In the genomic region with DNA sequence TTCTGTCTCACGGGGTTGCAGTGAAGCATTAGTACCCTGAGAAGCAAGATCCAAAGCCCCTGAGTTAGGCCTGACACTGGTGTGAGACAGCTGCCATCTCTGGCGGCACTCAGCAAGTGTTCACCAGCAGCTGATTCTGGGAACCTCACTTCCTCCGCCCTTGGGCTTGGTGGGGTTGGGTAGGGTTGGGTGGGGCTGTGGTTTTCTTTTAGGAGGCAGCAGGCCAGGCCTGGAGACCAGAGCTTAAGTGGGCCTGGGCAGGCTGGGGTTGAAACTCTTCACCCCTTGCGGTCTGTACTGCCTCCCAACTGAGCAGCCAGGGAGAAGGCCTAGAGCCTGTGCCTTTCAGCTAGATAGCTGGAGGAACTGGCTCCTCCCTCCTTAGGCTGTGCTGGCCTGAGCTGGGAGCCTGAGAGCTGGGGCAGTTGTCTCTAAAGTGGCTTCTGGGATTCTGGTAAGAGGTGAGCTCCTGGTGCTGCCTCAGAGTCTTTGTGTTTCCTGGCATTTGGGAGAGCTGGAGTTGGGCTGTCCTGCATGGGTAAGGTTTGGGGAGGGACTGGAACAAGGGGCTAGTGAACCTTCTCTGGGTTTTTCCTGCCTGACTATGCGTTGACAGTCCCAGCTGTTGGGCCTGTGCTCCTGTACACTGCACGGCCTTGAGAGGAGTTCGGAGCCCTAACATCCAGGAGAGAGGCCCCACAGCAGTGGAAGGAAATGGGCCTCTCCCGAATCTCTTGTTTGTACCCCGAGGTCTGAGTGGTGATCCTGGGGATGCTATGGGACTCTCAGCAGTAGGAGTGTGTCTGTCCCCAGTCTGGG, we compare ENCODE assay signal across 8 cellular contexts. TPM values are rescaled to one million over a fixed set of nuclear protein-coding genes. Genes with fewer than 3 reads are reported as not detected.
DNase-seq lines count a peak whose midpoint lies in the region; ATAC-seq and TF ChIP-seq lines count a peak whose summit lies in the region.

No MANE protein-coding gene starts in this region.

- peak; percentile 31 for DNase-seq in DMS153 treated with DMSO at 0.1 percent for 48 hours (lab: John Stamatoyannopoulos, UW; ENCODE audit: unreplicated experiment)
- peak; percentile 48 for DNase-seq in T-helper 9 cell
- peak; percentile 88 for DNase-seq in MCF 10A (ENCODE audit: unreplicated experiment)
- DNase-seq in left lung: peak; percentile 88 to 90
- peak; percentile 27 to 62 (median 45) for DNase-seq in stimulated activated naive CD4-positive, alpha-beta T cell (lab: John Stamatoyannopoulos, UW)
- DNase-seq in G401 (ENCODE audit: low spot score): no peak

- intact Hi-C loops in MCF 10A (cut with micrococcal nuclease) (loop anchor here (1.0 kb wide), 1 partner anchor 12 kb away; no protein-coding TSS in a partner anchor), left lung (cut with DNase I) (loop anchor here in 1 of 2 donors (5.0 kb wide), 1 partner anchor 33 kb away; no protein-coding TSS in a partner anchor)

- peak overlapping the region; percentile 58 for H3K4me3 Mint-ChIP-seq in MCF 10A (ENCODE audit: unreplicated experiment)

- TF ChIP-seq CTCF in MCF 10A (IDR thresholded peaks at IDR 0.05; ENCODE audit: unreplicated experiment) (no peak), left lung (IDR thresholded peaks at IDR 0.05) (no peak)

- peak overlapping the region; percentile 89 for H3K27ac Mint-ChIP-seq in MCF 10A (ENCODE audit: low read depth, unreplicated experiment)

- no peaks in the 10 kb centered on the region for H3K36me3 ChIP-seq in left lung

- peaks cover 81 to 91% of the 10 kb centered on the region in 2 donors for H3K4me1 ChIP-seq in left lung

- peak overlapping the region in 1 of 2 donors; percentile 95 for H3K4me3 ChIP-seq in left lung

- peaks cover 65% of the 10 kb centered on the region for H3K4me1 Mint-ChIP-seq in MCF 10A (ENCODE audit: insufficient read depth, unreplicated experiment)

- peak overlapping the region; percentile 77 to 98 for H3K27ac ChIP-seq in left lung

- in situ Hi-C loops in G401 (cut with HindIII; ENCODE audit: low sequenced_read_pairs): no loop called here

- no peaks in the 10 kb centered on the region for H3K27me3 Mint-ChIP-seq in MCF 10A (ENCODE audit: insufficient read depth, unreplicated experiment)

- H3K27me3 ChIP-seq in left lung: no peaks in the 10 kb centered on the region

- peak; percentile 54 for ATAC-seq in GM19463 (IDR thresholded peaks at IDR 0.05; ENCODE audit: unreplicated experiment)
- ATAC-seq in HG03558 (IDR thresholded peaks at IDR 0.05; ENCODE audit: extremely low read depth, unreplicated experiment): peak; percentile 34
- ATAC-seq in left lung: peak; percentile 61

- H3K36me3 Mint-ChIP-seq in MCF 10A (ENCODE audit: insufficient read depth, unreplicated experiment): peaks cover 6% of the 10 kb centered on the region

- CTCF ChIA-PET in MCF 10A (lab: Yijun Ruan, JAX): interaction anchor here (0.7 to 33.7 kb wide), 13 partner anchors 9 to 76 kb away, joined by 3 to 923 read pairs (median 5); no protein-coding TSS in a partner anchor

- H3K9me3 Mint-ChIP-seq in MCF 10A (ENCODE audit: unreplicated experiment): no peaks in the 10 kb centered on the region

- POLR2A ChIA-PET in MCF 10A (lab: Yijun Ruan, JAX): interaction anchor here (0.7 to 12.8 kb wide), 10 partner anchors 11 to 52 kb away, joined by 3 to 225 read pairs (median 6); no protein-coding TSS in a partner anchor

- H3K9me3 ChIP-seq in left lung: no peaks in the 10 kb centered on the region

- BruUV-seq in MCF 10A (replicated peaks; lab: Mats Ljungman, UMichigan): no TSS peak

RNA-seq across cellular contexts. Expression of a gene that starts 5.1 kb away (rescaled TPM):
- total RNA-seq in MCF 10A (2022) (46.9 and 53.7 TPM in 2 replicates), left lung (100 to 1,000 TPM; 116 to 158 TPM)
- 8.5 and 24.5 TPM in 2 replicates for total RNA-seq in G401 (2014; rRNA removed; shearing (Covaris generic))

RNA-seq across cellular contexts. Expression of a gene that starts 50.9 kb away (rescaled TPM):
- 6.0 and 6.7 TPM in 2 replicates for total RNA-seq in MCF 10A (2022)
- 10 to 100 TPM; 46.2 to 50.1 TPM for total RNA-seq in left lung
- 61.2 and 65.0 TPM in 2 replicates for total RNA-seq in G401 (2014; rRNA removed; shearing (Covaris generic))
